25 cellular contexts compared by ENCODE assay signal in genomic region chr7:156050636-156051569, GRCh38.
"Had no signal": no experiment of that assay in that cellular context is flagged by ENCODE, and none has a peak within 500 bp of the region (broad histone marks: within the 10 kb centered on the region; RNA-seq: fewer than 3 reads in every experiment).

No MANE protein-coding gene starts in this region.

- DNase-seq: activated CD4-positive, alpha-beta T cell treated with anti-CD3 and anti-CD28 coated beads for 48 hours; activated CD4-positive, alpha-beta T cell treated with anti-CD3 and anti-CD28 coated beads, Interleukin-2, amount 50 U/mL, for 4 hours; activated CD4-positive, CD25-positive, alpha-beta regulatory T cell treated with anti-CD3 and anti-CD28 coated beads, Interleukin-2, amount 50 U/mL, for 72 hours; activated CD8-positive, alpha-beta memory T cell treated with anti-CD3 and anti-CD28 coated beads, Interleukin-2, amount 50 U/mL, for 48 hours; activated CD8-positive, alpha-beta T cell treated with anti-CD3 and anti-CD28 coated beads, Interleukin-2, amount 10 ng/mL, durations not matched to agents 7 days and 5 days; activated naive CD8-positive, alpha-beta T cell treated with anti-CD3 and anti-CD28 coated beads, Interleukin-2, amount 50 U/mL, for 24 hours; activated T-cell treated with anti-CD3 and anti-CD28 coated beads, Interleukin-2, amount 50 U/mL, for 1 hour; amniotic stem cell; body of pancreas; NCI-H1092; NCI-H1417; NCI-H1930; NCI-H345; NCI-H510A treated with DMSO at 0.1 percent for 48 hours; NCI-H69; NK-92 treated with Interleukin-12 subunit alpha and Interleukin-12 subunit beta, amount 100 ng/mL, for 24 hours; OCI-M1; SHP77 had no signal

- FAIRE-seq: RCC 7860 had no signal

- H3K9me3 ChIP-seq: ascending aorta, SJSA1 had no signal

- H3K4me1 ChIP-seq: ascending aorta, body of pancreas, SJSA1 had no signal

- H3K9ac ChIP-seq: KMS-11 had no signal

- H3K36me3 ChIP-seq: ascending aorta, SJSA1 had no signal

- ATAC-seq: activated CD8-positive, alpha-beta T cell treated with anti-CD3 and anti-CD28 coated beads, Interleukin-2, amount 10 ng/mL, durations not matched to agents 7 days and 5 days; activated naive CD4-positive, alpha-beta T cell treated with anti-CD3 and anti-CD28 coated beads, Interleukin-2, amount 50 U/mL, for 72 hours; activated naive CD8-positive, alpha-beta T cell treated with anti-CD3 and anti-CD28 coated beads, Interleukin-2, amount 50 U/mL, for 24 hours; body of pancreas; SK-N-SH treated with all-trans-retinoic acid at 6 μM for 48 hours; WTC11 had no signal

- H3K27me3 ChIP-seq: ascending aorta, body of pancreas, SJSA1 had no signal

- H3K4me2 ChIP-seq: KMS-11 had no signal

- H3K4me3 ChIP-seq: ascending aorta, body of pancreas, SJSA1 had no signal

- H3K27ac ChIP-seq: ascending aorta, body of pancreas, KMS-11, SJSA1 had no signal
